In genomic region chr1:54278941-54279422, GRCh38 we compare ENCODE assay signal across 14 cellular contexts.
DNase-seq lines count a peak whose midpoint lies in the region; ATAC-seq, FAIRE-seq and TF ChIP-seq lines count a peak whose summit lies in the region.
"Had no signal": no experiment of that assay in that cellular context is flagged by ENCODE, and none has a peak within 500 bp of the region (broad histone marks: within the 10 kb centered on the region; RNA-seq: fewer than 3 reads in every experiment).

No MANE protein-coding gene starts in this region.

- ATAC-seq in heart left ventricle (peak in 2 of 4 donors; percentile 27 to 54), left ventricle myocardium superior (no peak), GM21825 (IDR thresholded peaks at IDR 0.05; ENCODE audit: unreplicated experiment) (no peak)

- H3K27ac ChIP-seq in heart left ventricle (peak overlapping the region; percentile 39 to 89 (median 72)), H1 (ENCODE audit: low read depth, low read length) (no peak overlapping the region), osteoblast (ENCODE audit: low read depth, low read length) (peak overlapping the region; percentile 75), uterus (peak overlapping the region; percentile 85 to 95)

- no peak for TF ChIP-seq RAD21 in H1 (IDR thresholded peaks at IDR 0.05 in 1 of 2, conservative IDR thresholded peaks at IDR 0.05 in 1 of 2; ENCODE audit: low read depth in 2 of 2, low read length in 2 of 2)

- CTCF ChIA-PET in H1 (lab: Charles Lee; ENCODE audit: partially characterized antibody), result interaction anchor here (1.0 to 3.3 kb wide), 5 partner anchors 9 to 59 kb away, joined by 3 to 16 read pairs (median 6); no protein-coding TSS in a partner anchor

- intact Hi-C loops in heart left ventricle (cut with DNase I), result loop anchor here in 7 of 10 donors (5.0 to 10.0 kb wide), 6 partner anchors 33 to 227 kb away; partner anchors contain the start of genes SSBP3 (in 4 of the 7), TCEANC2 (in 1 of the 7) and TMEM59 (in 1 of the 7)
- intact Hi-C loops in left ventricle myocardium superior (cut with micrococcal nuclease), result no loop called here
- intact Hi-C loops in uterus (cut with DNase I; ENCODE audit: low total_unique reads), result loop anchor here (10.0 kb wide), 1 partner anchor 46 kb away; no protein-coding TSS in a partner anchor

- no peak overlapping the region for H2AK5ac ChIP-seq in H1 (ENCODE audit: low read depth, low read length)

- POLR2A ChIA-PET in H1 (lab: Charles Lee; ENCODE audit: partially characterized antibody), result interaction anchor here (1.9 kb wide), 1 partner anchor 9 kb away, joined by 6 read pairs; no protein-coding TSS in a partner anchor

- H3K36me3 ChIP-seq in heart left ventricle (peaks cover 0 to 19% (median 3%) of the 10 kb centered on the region in 9 donors), H1 (ENCODE audit: control insufficient read depth in 2 of 4, insufficient read depth in 4 of 4, low read length in 3 of 4) (peaks cover 2 to 14% (median 7%) of the 10 kb centered on the region in 4 experiments; a peak in 6 of 8 replicates), osteoblast (ENCODE audit: insufficient read depth, low read length) (peaks cover 10% of the 10 kb centered on the region), uterus (no peaks in the 10 kb centered on the region)

- H3K79me2 ChIP-seq in H1 (ENCODE audit: control insufficient read depth in 1 of 2, insufficient read depth in 2 of 2, low read length in 2 of 2) (peaks cover 0 to 61% of the 10 kb centered on the region in 2 experiments; a peak in 2 of 4 replicates), osteoblast (ENCODE audit: insufficient read depth, low read length) (peaks cover 3% of the 10 kb centered on the region)

- H3K23ac ChIP-seq in H1 (ENCODE audit: insufficient read length), result no peak overlapping the region

- H3K79me1 ChIP-seq in H1 (ENCODE audit: low read depth, low read length), result peaks cover 29% of the 10 kb centered on the region; the same call in 1 of the 2 replicates

- H2BK15ac ChIP-seq in H1 (ENCODE audit: low read length), result no peak overlapping the region

- H3K4me3 ChIP-seq in heart left ventricle (no peak overlapping the region), H1 (ENCODE audit: extremely low read depth in 1 of 4, insufficient read depth in 2 of 4, low read depth in 3 of 4, low read length in 4 of 4) (no peak overlapping the region), osteoblast (ENCODE audit: insufficient read depth, low read length) (no peak overlapping the region), uterus (no peak overlapping the region)

- H3K23me2 ChIP-seq in H1 (ENCODE audit: low read depth, low read length), result no peaks in the 10 kb centered on the region

- H2AFZ ChIP-seq in H1 (ENCODE audit: low read length) (no peak overlapping the region), osteoblast (ENCODE audit: low read length) (no peak overlapping the region)

- TF ChIP-seq CTCF in heart left ventricle (IDR thresholded peaks at IDR 0.05) (no peak), H1 (IDR thresholded peaks at IDR 0.05; ENCODE audit: control extremely low read depth in 1 of 3, insufficient read depth in 1 of 3, low read depth in 1 of 3, low read length in 3 of 3) (no peak), osteoblast (IDR thresholded peaks at IDR 0.05; ENCODE audit: extremely low read depth, low read depth, low read length) (no peak), uterus (IDR thresholded peaks at IDR 0.05) (no peak)

- peaks cover 12 to 22% of the 10 kb centered on the region in 2 experiments for H4K20me1 ChIP-seq in H1 (replicated peaks in 1 of 2; ENCODE audit: control insufficient read depth in 1 of 2, insufficient read depth in 2 of 2, low read length in 2 of 2)
- H4K20me1 ChIP-seq in osteoblast (ENCODE audit: insufficient read depth, low read length), result no peaks in the 10 kb centered on the region

- no peak overlapping the region for H2BK120ac ChIP-seq in H1 (replicated peaks; ENCODE audit: low read depth, low read length)

- H2BK12ac ChIP-seq in H1 (ENCODE audit: low read depth, low read length), result no peak overlapping the region

- peak overlapping the region; percentile 20; the same call in 1 of the 2 replicates for H4K8ac ChIP-seq in H1 (ENCODE audit: extremely low read depth, insufficient read depth, low read length)

- H3K4me1 ChIP-seq in heart left ventricle (peaks cover 14 to 82% (median 64%) of the 10 kb centered on the region in 12 donors), H1 (replicated peaks in 1 of 4; ENCODE audit: control insufficient read depth in 3 of 4, insufficient read depth in 4 of 4, low read length in 3 of 4) (peaks cover 6 to 17% (median 11%) of the 10 kb centered on the region in 4 experiments), osteoblast (ENCODE audit: insufficient read depth, low read length) (peaks cover 39% of the 10 kb centered on the region), uterus (peaks cover 39 to 50% of the 10 kb centered on the region in 2 donors)

- TF ChIP-seq EP300 in H1 (IDR thresholded peaks at IDR 0.05; ENCODE audit: borderline replicate concordance in 1 of 2, low read depth in 2 of 2, low read length in 2 of 2), result no peak

- H3K4ac ChIP-seq in H1 (replicated peaks; ENCODE audit: insufficient read length, low read depth, low read length), result no peak overlapping the region

- H3K18ac ChIP-seq in H1 (ENCODE audit: extremely low read depth, low read length), result no peak overlapping the region

- TF ChIP-seq POLR2A in heart left ventricle (IDR thresholded peaks at IDR 0.05), result no peak
- TF ChIP-seq POLR2A in H1 (IDR thresholded peaks at IDR 0.05; ENCODE audit: control extremely low read depth in 1 of 2, low read depth in 2 of 2, low read length in 2 of 2), result no peak
- TF ChIP-seq POLR2A in uterus (IDR thresholded peaks at IDR 0.05), result peak in 1 of 2 donors; percentile 47

- DNase-seq in heart left ventricle, result peak in 1 of 5 donors; percentile 28
- no peak for DNase-seq in left ventricle myocardium superior
- DNase-seq in H1 (ENCODE audit: low read depth in 1 of 2, low spot score in 2 of 2), result no peak
- peak; percentile 93 for DNase-seq in osteoblast (ENCODE audit: insufficient read length, low spot score, missing footprints)
- DNase-seq in uterus, result peak; percentile 61 to 75
- no peak for DNase-seq in NCI-H748 treated with DMSO at 0.1 percent for 48 hours (lab: John Stamatoyannopoulos, UW)
- no peak for DNase-seq in NCI-H748 (lab: John Stamatoyannopoulos, UW; ENCODE audit: unreplicated experiment)
- DNase-seq: ACHN, GF-D8, NCI-H510A, SW 1271 had no signal

- no peak overlapping the region for H3K9ac ChIP-seq in H1 (replicated peaks in 1 of 4; ENCODE audit: extremely low read depth in 1 of 4, low read depth in 3 of 4, low read length in 3 of 4)

- H3K27me3 ChIP-seq in heart left ventricle, result no peaks in the 10 kb centered on the region
- H3K27me3 ChIP-seq in H1 (replicated peaks in 1 of 4; ENCODE audit: control insufficient read depth in 3 of 4, extremely low read depth in 1 of 4, insufficient read depth in 3 of 4, low read length in 3 of 4), result no peaks in the 10 kb centered on the region
- no peaks in the 10 kb centered on the region for H3K27me3 ChIP-seq in osteoblast (ENCODE audit: insufficient read depth, low read length)
- no peaks in the 10 kb centered on the region for H3K27me3 ChIP-seq in uterus

- H4K5ac ChIP-seq in H1 (ENCODE audit: insufficient read length, low read depth, low read length), result no peak overlapping the region

- H2BK5ac ChIP-seq in H1 (ENCODE audit: low read depth, low read length), result no peak overlapping the region

- H3K9me3 ChIP-seq in heart left ventricle (no peaks in the 10 kb centered on the region), H1 (ENCODE audit: insufficient read depth in 2 of 2, low read depth in 1 of 2, low read length in 1 of 2) (no peaks in the 10 kb centered on the region), osteoblast (ENCODE audit: low read depth, low read length) (no peaks in the 10 kb centered on the region), uterus (no peaks in the 10 kb centered on the region)

- no peak overlapping the region for H3K56ac ChIP-seq in H1 (replicated peaks; ENCODE audit: insufficient read length, low read depth, low read length)

- WGBS in heart left ventricle, 4 donors, result 56 to 67% (median 59%) methylated on average over 9 of the region's 9 CpGs
- WGBS in H1 (ENCODE audit: extremely low coverage in 1 of 2, insufficient coverage in 1 of 2, insufficient read length in 1 of 2, insufficient replicate concordance in 2 of 2, low coverage in 1 of 2, low lambda C conversion rate in 2 of 2, missing lambda C conversion rate in 1 of 2), 2 experiments, result 82% methylated on average over 9 of the region's 9 CpGs; no CpG with 5 or more reads in 1 of the 2 experiments

- H2BK20ac ChIP-seq in H1 (ENCODE audit: low read length), result no peak overlapping the region

- FAIRE-seq in H1 (lab: Jason Lieb, UNC), result no peak
- FAIRE-seq: colon, GM19239 had no signal

- H3K14ac ChIP-seq in H1 (ENCODE audit: insufficient read length), result no peak overlapping the region

- H4K91ac ChIP-seq in H1 (replicated peaks; ENCODE audit: insufficient read length, low read length), result no peak overlapping the region

- no peak overlapping the region for H3K4me2 ChIP-seq in H1 (ENCODE audit: insufficient read depth in 1 of 2, low read depth in 2 of 2, low read length in 2 of 2)
- H3K4me2 ChIP-seq in osteoblast (ENCODE audit: insufficient read depth, low read length), result no peak overlapping the region

TF ChIP-seq in H1, 55 proteins besides CTCF, POLR2A, EP300 and RAD21 (continues in another document):
- TF ChIP-seq SUZ12 (IDR thresholded peaks at IDR 0.05; ENCODE audit: low read length) (no peak), YY1 (IDR thresholded peaks at IDR 0.05; ENCODE audit: low read depth, low read length) (no peak), SIRT6 (IDR thresholded peaks at IDR 0.05; ENCODE audit: low read length) (no peak), GABPA (IDR thresholded peaks at IDR 0.05; ENCODE audit: borderline replicate concordance, insufficient read depth, low read length) (no peak), PHF8 (conservative IDR thresholded peaks at IDR 0.05; ENCODE audit: low read depth, low read length) (no peak), CHD1 (IDR thresholded peaks at IDR 0.05; ENCODE audit: low read depth, low read length) (no peak), BCL11A (IDR thresholded peaks at IDR 0.05; ENCODE audit: low read depth in 2 of 2, low read length in 2 of 2) (no peak), TAF7 (optimal IDR thresholded peaks at IDR 0.05; ENCODE audit: borderline replicate concordance, low read depth, low read length) (no peak), HDAC2 (IDR thresholded peaks at IDR 0.05; ENCODE audit: borderline replicate concordance in 1 of 2, low read depth in 2 of 2, low read length in 2 of 2) (no peak), USF2 (IDR thresholded peaks at IDR 0.05; ENCODE audit: low read length) (no peak), KDM4A (IDR thresholded peaks at IDR 0.05; ENCODE audit: low read depth, low read length, severe bottlenecking) (no peak)

Comparison
In these comparisons a context has a peak if more than half of its experiments do, and no peak if none do; other contexts are left out.
1. DNase-seq: peak in osteoblast (single experiment) and uterus (2 of 2); none in left ventricle myocardium superior (single experiment), H1 (0 of 2), NCI-H748 treated with DMSO at 0.1 percent for 48 hours (single experiment) and NCI-H748 (single experiment).